10 cellular contexts compared by ENCODE assay signal in genomic region chr11:12242071-12242672, GRCh38.
DNase-seq lines count a peak whose midpoint lies in the region; TF ChIP-seq lines count a peak whose summit lies in the region.
"Had no signal": no experiment of that assay in that cellular context is flagged by ENCODE, and none has a peak within 500 bp of the region (broad histone marks: within the 10 kb centered on the region; RNA-seq: fewer than 3 reads in every experiment).

No MANE protein-coding gene starts in this region.

- H3K36me3 ChIP-seq in testis (ENCODE audit: low read depth, missing control alignments) = no peaks in the 10 kb centered on the region
- H3K36me3 ChIP-seq in MM.1S (replicated peaks; ENCODE audit: insufficient read depth, low read length) = no peaks in the 10 kb centered on the region

- TF ChIP-seq CTCF in dorsolateral prefrontal cortex (IDR thresholded peaks at IDR 0.05 in 54 of 56, conservative IDR thresholded peaks at IDR 0.05 in 2 of 56; ENCODE audit: low read depth in 1 of 56, partially characterized antibody in 56 of 56) = no peak
- TF ChIP-seq CTCF in testis (IDR thresholded peaks at IDR 0.05) = no peak
- no peak for TF ChIP-seq CTCF in MM.1S (IDR thresholded peaks at IDR 0.05; ENCODE audit: low read length)

- peaks cover 41% of the 10 kb centered on the region for H3K4me1 ChIP-seq in testis
- peaks cover 70% of the 10 kb centered on the region for H3K4me1 ChIP-seq in MM.1S (ENCODE audit: low read length)

- H3K9me2 ChIP-seq in MM.1S (replicated peaks; ENCODE audit: insufficient read depth, low read length) = no peaks in the 10 kb centered on the region

- no peak overlapping the region for H2AFZ ChIP-seq in MM.1S (ENCODE audit: low read length)

- no peak overlapping the region for H3K9ac ChIP-seq in MM.1S (ENCODE audit: low read length)

- peaks cover 14% of the 10 kb centered on the region for H3F3A ChIP-seq in MM.1S (ENCODE audit: insufficient read depth, low read length)

- no peaks in the 10 kb centered on the region for H4K20me1 ChIP-seq in MM.1S (ENCODE audit: insufficient read depth, low read length)

- TF ChIP-seq POLR2A in testis (IDR thresholded peaks at IDR 0.05) = no peak

- no peak overlapping the region for H3K4me2 ChIP-seq in MM.1S (ENCODE audit: low read depth, low read length)

- H3K27ac ChIP-seq in dorsolateral prefrontal cortex = peak overlapping the region in 48 of 59 donors; percentile 8 to 88 (median 64)
- H3K27ac ChIP-seq in testis = peak overlapping the region; percentile 45 to 60
- H3K27ac ChIP-seq in MM.1S (ENCODE audit: low read length) = no peak overlapping the region

- H3K27me3 ChIP-seq in dorsolateral prefrontal cortex = no peaks in the 10 kb centered on the region
- H3K27me3 ChIP-seq in testis = no peaks in the 10 kb centered on the region
- H3K27me3 ChIP-seq in MM.1S (replicated peaks; ENCODE audit: insufficient read depth, low read length) = no peaks in the 10 kb centered on the region

- no peak overlapping the region for H3K4me3 ChIP-seq in dorsolateral prefrontal cortex
- H3K4me3 ChIP-seq in testis = no peak overlapping the region
- no peak overlapping the region for H3K4me3 ChIP-seq in MM.1S (ENCODE audit: low read length)

- no peaks in the 10 kb centered on the region for H3K79me2 ChIP-seq in MM.1S (ENCODE audit: low read length)

- DNase-seq in activated CD4-positive, alpha-beta T cell treated with anti-CD3 and anti-CD28 coated beads for 4 hours = peak; percentile 9 to 44
- DNase-seq in activated CD4-positive, alpha-beta T cell treated with anti-CD3 and anti-CD28 coated beads for 1 hour = no peak
- peak; percentile 18 to 27 for DNase-seq in activated CD4-positive, alpha-beta T cell treated with anti-CD3 and anti-CD28 coated beads, Interleukin-2, amount 50 U/mL, for 4 hours
- no peak for DNase-seq in dorsolateral prefrontal cortex
- no peak for DNase-seq in testis
- no peak for DNase-seq in effector CD4-positive, alpha-beta T cell
- DNase-seq in MM.1S = no peak
- no peak for DNase-seq in EL
- DNase-seq: amygdala; stimulated activated naive B cell treated with anti-CD40 and anti-IgM and Interleukin-4, amounts not matched to agents 10 μg/mL and 1 μg/mL and 100 μg/mL, for 72 hours had no signal

- WGBS in testis, 2 donors = 55 to 73% methylated on average over 14 of the region's 14 CpGs

- H3K9me3 ChIP-seq in testis (no peaks in the 10 kb centered on the region), MM.1S (replicated peaks; ENCODE audit: insufficient read depth, low read length) (no peaks in the 10 kb centered on the region)

- intact Hi-C loops in dorsolateral prefrontal cortex (cut with DNase I) = loop anchor here (5.0 to 10.0 kb wide), 2 partner anchors 190 to 307 kb away; no protein-coding TSS in a partner anchor
- intact Hi-C loops in testis (cut with DNase I; ENCODE audit: low total_unique reads) = no loop called here

Comparison
In these comparisons a context has a peak if more than half of its experiments do, and no peak if none do; other contexts are left out.
1. DNase-seq: peak in activated CD4-positive, alpha-beta T cell treated with anti-CD3 and anti-CD28 coated beads for 4 hours (2 of 2) and activated CD4-positive, alpha-beta T cell treated with anti-CD3 and anti-CD28 coated beads, Interleukin-2, amount 50 U/mL, for 4 hours (2 of 2); none in activated CD4-positive, alpha-beta T cell treated with anti-CD3 and anti-CD28 coated beads for 1 hour (single experiment), dorsolateral prefrontal cortex (0 of 10), testis (single experiment), effector CD4-positive, alpha-beta T cell (single experiment), MM.1S (single experiment) and EL (single experiment).